8 cellular contexts compared by ENCODE assay signal in the genomic region with DNA sequence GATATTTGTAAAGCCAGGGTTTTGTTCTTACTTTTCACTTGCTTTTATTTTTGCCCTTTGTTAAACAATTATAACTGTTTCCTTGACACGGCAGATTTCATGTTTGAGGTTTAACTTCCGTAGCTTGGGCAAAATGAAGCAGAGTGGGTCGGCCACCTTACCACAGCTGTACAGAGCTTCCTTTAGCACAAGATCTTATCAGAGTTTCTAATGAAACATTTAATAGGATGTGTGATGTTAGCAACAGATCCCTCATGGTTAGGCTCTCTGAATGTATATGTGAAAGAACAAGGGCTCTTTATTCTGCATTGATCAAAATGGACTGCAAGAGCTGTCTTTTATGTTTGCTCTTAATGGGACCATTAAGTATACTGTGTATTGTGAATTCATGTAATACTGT. TPM values are rescaled to one million over a fixed set of nuclear protein-coding genes. Genes with fewer than 3 reads are reported as not detected.
DNase-seq lines count a peak whose midpoint lies in the region; ATAC-seq lines count a peak whose summit lies in the region.
"Had no signal": no experiment of that assay in that cellular context is flagged by ENCODE, and none has a peak within 500 bp of the region (broad histone marks: within the 10 kb centered on the region; RNA-seq: fewer than 3 reads in every experiment).

No MANE protein-coding gene starts in this region.

- no peaks in the 10 kb centered on the region for H3K27me3 Mint-ChIP-seq in activated T-cell treated with anti-CD3 and anti-CD28 coated beads, Interleukin-2, amount 50 U/mL, for 4 hours (ENCODE audit: low read depth)

- DNase-seq in activated T-cell treated with anti-CD3 and anti-CD28 coated beads, Interleukin-2, amount 50 U/mL, for 4 hours = peak; percentile 22
- peak; percentile 28 for DNase-seq in stimulated activated CD8-positive, alpha-beta memory T cell treated with anti-CD3 and anti-CD28 coated beads, Interleukin-12 subunit alpha, Interleukin-12 subunit beta, amount 100 ng/mL, for 1 hour (ENCODE audit: low read depth)
- DNase-seq in SW 1271 (lab: John Stamatoyannopoulos, UW) (no peak), midbrain (lab: John Stamatoyannopoulos, UW) (no peak), SK-N-DZ (ENCODE audit: low spot score) (no peak)
- DNase-seq: trophoblast cell had no signal

- peaks cover 18% of the 10 kb centered on the region for H3K36me3 Mint-ChIP-seq in activated T-cell treated with anti-CD3 and anti-CD28 coated beads, Interleukin-2, amount 50 U/mL, for 4 hours (ENCODE audit: insufficient read depth)

- peaks cover 59% of the 10 kb centered on the region for H3K4me1 Mint-ChIP-seq in activated T-cell treated with anti-CD3 and anti-CD28 coated beads, Interleukin-2, amount 50 U/mL, for 4 hours (ENCODE audit: low read depth)

- no peaks in the 10 kb centered on the region for H3K9me3 Mint-ChIP-seq in activated T-cell treated with anti-CD3 and anti-CD28 coated beads, Interleukin-2, amount 50 U/mL, for 4 hours

- H3K4me3 Mint-ChIP-seq in activated T-cell treated with anti-CD3 and anti-CD28 coated beads, Interleukin-2, amount 50 U/mL, for 4 hours = peak overlapping the region; percentile 54

- ATAC-seq in GM19467 (IDR thresholded peaks at IDR 0.05; ENCODE audit: unreplicated experiment) (peak; percentile 75), HG03469 (IDR thresholded peaks at IDR 0.05; ENCODE audit: unreplicated experiment) (peak; percentile 62)
- ATAC-seq in activated T-cell treated with anti-CD3 and anti-CD28 coated beads, Interleukin-2, amount 50 U/mL, for 4 hours = peak; percentile 79 to 86

RNA-seq across cellular contexts. Expression of a gene that starts 22.3 kb away (rescaled TPM):
- total RNA-seq in activated T-cell treated with anti-CD3 and anti-CD28 coated beads, Interleukin-2, amount 50 U/mL, for 4 hours = 10 to 100 TPM; 16.0 to 29.3 (median 16.8) TPM
- 0.39 and 0.61 TPM in 2 replicates for polyA plus RNA-seq in SK-N-DZ (2014; cell fraction: cytosol; rRNA removed)
- 0.25 and 0.26 TPM in 2 replicates for polyA plus RNA-seq in SK-N-DZ (2014; cell fraction: nucleus; rRNA removed)

RNA-seq across cellular contexts. Expression of a gene that starts 50.7 kb away (rescaled TPM):
- total RNA-seq in activated T-cell treated with anti-CD3 and anti-CD28 coated beads, Interleukin-2, amount 50 U/mL, for 4 hours = 100 to 1,000 TPM in 2 of 3 donors, 10 to 100 TPM in 1; 96.0 to 120 (median 104) TPM
- polyA plus RNA-seq in SK-N-DZ (2014; cell fraction: cytosol; rRNA removed) = 73.8 and 87.5 TPM in 2 replicates
- polyA plus RNA-seq in SK-N-DZ (2014; cell fraction: nucleus; rRNA removed) = 33.2 and 42.1 TPM in 2 replicates

Comparison
In these comparisons a context has a peak if more than half of its experiments do, and no peak if none do; other contexts are left out.
1. DNase-seq: peak in activated T-cell treated with anti-CD3 and anti-CD28 coated beads, Interleukin-2, amount 50 U/mL, for 4 hours (single experiment) and stimulated activated CD8-positive, alpha-beta memory T cell treated with anti-CD3 and anti-CD28 coated beads, Interleukin-12 subunit alpha, Interleukin-12 subunit beta, amount 100 ng/mL, for 1 hour (single experiment); none in SW 1271 (0 of 2), midbrain (single experiment) and SK-N-DZ (single experiment).
2. Peak in every context shown above with its lines, with median percentiles within 50 percentile points of each other: ATAC-seq.